In the genomic region with DNA sequence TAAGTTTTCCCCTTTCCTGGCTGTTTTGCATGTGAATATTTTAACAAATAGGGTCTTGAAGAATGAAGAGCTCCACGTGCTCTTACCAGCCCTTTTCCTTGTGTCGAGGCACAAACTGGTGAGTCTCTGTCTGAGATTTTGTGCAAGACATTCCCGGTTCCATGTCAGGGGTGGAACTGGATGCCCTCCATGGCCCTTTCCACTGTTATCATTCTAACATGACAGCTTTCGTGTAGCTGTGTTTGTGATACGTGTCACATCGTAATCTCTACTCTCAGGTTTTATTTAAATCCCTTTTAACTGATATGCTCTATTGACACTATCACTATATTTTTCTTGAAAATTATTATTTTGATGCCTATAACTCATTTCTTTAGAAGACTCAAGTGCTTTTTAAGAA, we compare ENCODE assay signal across 20 cellular contexts.
"Had no signal": no experiment of that assay in that cellular context is flagged by ENCODE, and none has a peak within 500 bp of the region (broad histone marks: within the 10 kb centered on the region; RNA-seq: fewer than 3 reads in every experiment).

No MANE protein-coding gene starts in this region.

- H3K27me3 ChIP-seq: body of pancreas, gastrocnemius medialis, tibial nerve, uterus had no signal

- DNase-seq: activated CD4-positive, alpha-beta memory T cell treated with anti-CD3 and anti-CD28 coated beads, Interleukin-2, amount 10 ng/mL, durations not matched to agents 7 days and 5 days; activated CD4-positive, alpha-beta T cell treated with anti-CD3 and anti-CD28 coated beads for 48 hours; activated CD8-positive, alpha-beta memory T cell treated with anti-CD3 and anti-CD28 coated beads, Interleukin-2, amount 10 ng/mL, durations not matched to agents 7 days and 5 days; activated naive CD4-positive, alpha-beta T cell; activated naive CD8-positive, alpha-beta T cell treated with anti-CD3 and anti-CD28 coated beads for 36 hours; amygdala; body of pancreas; cortex of kidney; gastrocnemius medialis; head of caudate nucleus; mesendoderm; naive thymus-derived CD8-positive, alpha-beta T cell; posterior cingulate gyrus; stimulated activated naive CD8-positive, alpha-beta T cell treated with anti-CD3 and anti-CD28 coated beads, Interleukin-15, Interleukin-2, amounts not matched to agents 100 U/mL and 50 U/mL, for 24 hours; substantia nigra; T-cell; uterus had no signal

- H3K4me3 Mint-ChIP-seq: activated CD4-positive, alpha-beta memory T cell treated with anti-CD3 and anti-CD28 coated beads, Interleukin-2, amount 10 ng/mL, durations not matched to agents 7 days and 5 days; activated CD8-positive, alpha-beta memory T cell treated with anti-CD3 and anti-CD28 coated beads, Interleukin-2, amount 10 ng/mL, durations not matched to agents 7 days and 5 days; activated naive CD8-positive, alpha-beta T cell treated with anti-CD3 and anti-CD28 coated beads for 36 hours; naive thymus-derived CD8-positive, alpha-beta T cell; T-cell; WTC11 had no signal

- ATAC-seq: activated CD8-positive, alpha-beta memory T cell treated with anti-CD3 and anti-CD28 coated beads, Interleukin-2, amount 10 ng/mL, durations not matched to agents 7 days and 5 days; body of pancreas; esophagus mucosa; gastrocnemius medialis; naive thymus-derived CD8-positive, alpha-beta T cell; stimulated activated naive CD8-positive, alpha-beta T cell treated with anti-CD3 and anti-CD28 coated beads, Interleukin-15, Interleukin-2, amounts not matched to agents 100 U/mL and 50 U/mL, for 24 hours; T-cell; WTC11 had no signal

- H3K4me1 ChIP-seq: gastrocnemius medialis, tibial nerve, uterus had no signal

- H3K4me3 ChIP-seq: body of pancreas, gastrocnemius medialis, tibial nerve, uterus had no signal

- H3K27ac Mint-ChIP-seq: activated CD4-positive, alpha-beta memory T cell treated with anti-CD3 and anti-CD28 coated beads, Interleukin-2, amount 10 ng/mL, durations not matched to agents 7 days and 5 days; activated CD8-positive, alpha-beta memory T cell treated with anti-CD3 and anti-CD28 coated beads, Interleukin-2, amount 10 ng/mL, durations not matched to agents 7 days and 5 days; activated naive CD8-positive, alpha-beta T cell treated with anti-CD3 and anti-CD28 coated beads for 36 hours; naive thymus-derived CD8-positive, alpha-beta T cell; T-cell; WTC11 had no signal

- H3K9me3 ChIP-seq: body of pancreas, gastrocnemius medialis, uterus had no signal

- H3K4me1 Mint-ChIP-seq: activated CD4-positive, alpha-beta memory T cell treated with anti-CD3 and anti-CD28 coated beads, Interleukin-2, amount 10 ng/mL, durations not matched to agents 7 days and 5 days; activated CD8-positive, alpha-beta memory T cell treated with anti-CD3 and anti-CD28 coated beads, Interleukin-2, amount 10 ng/mL, durations not matched to agents 7 days and 5 days; activated naive CD8-positive, alpha-beta T cell treated with anti-CD3 and anti-CD28 coated beads for 36 hours; naive thymus-derived CD8-positive, alpha-beta T cell; T-cell had no signal

- H3K36me3 Mint-ChIP-seq: activated CD8-positive, alpha-beta memory T cell treated with anti-CD3 and anti-CD28 coated beads, Interleukin-2, amount 10 ng/mL, durations not matched to agents 7 days and 5 days; activated naive CD8-positive, alpha-beta T cell treated with anti-CD3 and anti-CD28 coated beads for 36 hours; naive thymus-derived CD8-positive, alpha-beta T cell; T-cell had no signal

- H3K36me3 ChIP-seq: gastrocnemius medialis, uterus had no signal

- H3K9me3 Mint-ChIP-seq: activated CD4-positive, alpha-beta memory T cell treated with anti-CD3 and anti-CD28 coated beads, Interleukin-2, amount 10 ng/mL, durations not matched to agents 7 days and 5 days; activated naive CD8-positive, alpha-beta T cell treated with anti-CD3 and anti-CD28 coated beads for 36 hours; T-cell had no signal

- H3K27ac ChIP-seq: body of pancreas, gastrocnemius medialis, tibial nerve, uterus had no signal
